ENCODE assay signal across 9 cellular contexts in the genomic region with DNA sequence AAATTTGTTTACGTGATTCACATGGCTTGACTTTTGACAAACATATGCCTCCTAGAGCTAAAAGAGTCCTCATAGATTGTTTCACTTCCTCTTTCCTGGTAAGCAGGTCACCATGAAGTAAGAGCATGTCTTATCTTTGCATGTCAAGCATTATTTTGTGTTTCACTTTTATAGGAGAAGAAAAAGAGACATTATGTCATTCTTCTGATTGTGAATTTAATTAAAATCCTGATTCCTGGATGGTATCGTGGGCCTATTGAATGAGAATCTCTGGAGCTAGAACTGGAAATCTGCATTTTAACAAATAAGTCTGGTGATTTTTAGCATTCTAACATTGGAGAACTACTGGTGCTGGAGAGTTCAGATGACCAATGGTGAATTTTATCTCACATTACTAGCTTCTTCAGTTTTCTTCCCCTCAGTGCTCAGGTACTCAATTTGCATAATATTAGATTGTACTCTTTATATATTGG.
DNase-seq lines count a peak whose midpoint lies in the region; ATAC-seq, FAIRE-seq and TF ChIP-seq lines count a peak whose summit lies in the region.
"Had no signal": no experiment of that assay in that cellular context is flagged by ENCODE, and none has a peak within 500 bp of the region (broad histone marks: within the 10 kb centered on the region; RNA-seq: fewer than 3 reads in every experiment).

No MANE protein-coding gene starts in this region.

- H3K4me1 ChIP-seq in heart left ventricle (peaks cover 0 to 22% (median 0%) of the 10 kb centered on the region in 12 donors), GM23248 (ENCODE audit: insufficient read depth) (no peaks in the 10 kb centered on the region)

- H2AFZ ChIP-seq in GM23248: no peak overlapping the region

- H3K4me2 ChIP-seq in GM23248 (ENCODE audit: unreplicated experiment): no peak overlapping the region

- H3K4me3 ChIP-seq in heart left ventricle (no peak overlapping the region), GM23248 (no peak overlapping the region)

- no peak for TF ChIP-seq POLR2A in heart left ventricle (IDR thresholded peaks at IDR 0.05)

- intact Hi-C loops in heart left ventricle (cut with DNase I): no loop called here

- no peaks in the 10 kb centered on the region for H4K20me1 ChIP-seq in GM23248 (ENCODE audit: insufficient read depth)

- 77 to 94% (median 89%) methylated on average over 2 of the region's 2 CpGs for WGBS in heart left ventricle, 4 donors
- WGBS in GM23248 (ENCODE audit: low coverage in 1 of 2, low lambda C conversion rate in 2 of 2, missing lambda C conversion rate in 2 of 2), 2 experiments: 98 to 100% methylated on average over 2 of the region's 2 CpGs

- H3K9me2 ChIP-seq in GM23248 (ENCODE audit: insufficient read depth): no peaks in the 10 kb centered on the region

- H3K27me3 ChIP-seq in heart left ventricle: no peaks in the 10 kb centered on the region
- no peaks in the 10 kb centered on the region for H3K27me3 ChIP-seq in GM23248 (replicated peaks; ENCODE audit: insufficient read depth)

- in situ Hi-C loops in GM23248 (cut with MboI): no loop called here

- ATAC-seq in GM21529 (IDR thresholded peaks at IDR 0.05; ENCODE audit: unreplicated experiment) (peak; percentile 98), HG03521 (IDR thresholded peaks at IDR 0.05; ENCODE audit: unreplicated experiment) (peak; percentile 97), heart left ventricle (no peak)

- H3F3A ChIP-seq in GM23248 (ENCODE audit: insufficient read depth): no peaks in the 10 kb centered on the region

- FAIRE-seq in GM18507 (lab: Jason Lieb, UNC): peak; percentile 96

- no peaks in the 10 kb centered on the region for H3K79me2 ChIP-seq in GM23248 (ENCODE audit: insufficient read depth)

- H3K36me3 ChIP-seq in heart left ventricle (no peaks in the 10 kb centered on the region), GM23248 (ENCODE audit: low read depth) (no peaks in the 10 kb centered on the region)

- no peaks in the 10 kb centered on the region for H3K9me3 ChIP-seq in heart left ventricle
- H3K9me3 ChIP-seq in GM23248 (ENCODE audit: low read depth): no peaks in the 10 kb centered on the region

- H3K27ac ChIP-seq in heart left ventricle (peak overlapping the region in 1 of 12 donors; percentile 25), GM23248 (no peak overlapping the region)

- peak; percentile 54 for DNase-seq in GM18507 (ENCODE audit: extremely low spot score, insufficient read length, low read depth)
- DNase-seq in germinal center (ENCODE audit: low spot score): peak; percentile 74
- no peak for DNase-seq in occipital lobe (lab: John Stamatoyannopoulos, UW)
- no peak for DNase-seq in heart left ventricle
- no peak for DNase-seq in GM23248
- no peak for DNase-seq in superior temporal gyrus (ENCODE audit: extremely low spot score)
- DNase-seq: endodermal cell had no signal

- no peak for TF ChIP-seq CTCF in heart left ventricle (IDR thresholded peaks at IDR 0.05)

- H3K9ac ChIP-seq in GM23248: no peak overlapping the region

Comparison
In these comparisons a context has a peak if more than half of its experiments do, and no peak if none do; other contexts are left out.
1. DNase-seq: peak in GM18507 (single experiment) and germinal center (single experiment); none in occipital lobe (single experiment), heart left ventricle (0 of 5), GM23248 (single experiment) and superior temporal gyrus (single experiment).
2. ATAC-seq: peak in GM21529 (single experiment) and HG03521 (single experiment); none in heart left ventricle (0 of 4).